Comparison of ENCODE assay signal across 19 cellular contexts in the genomic region with DNA sequence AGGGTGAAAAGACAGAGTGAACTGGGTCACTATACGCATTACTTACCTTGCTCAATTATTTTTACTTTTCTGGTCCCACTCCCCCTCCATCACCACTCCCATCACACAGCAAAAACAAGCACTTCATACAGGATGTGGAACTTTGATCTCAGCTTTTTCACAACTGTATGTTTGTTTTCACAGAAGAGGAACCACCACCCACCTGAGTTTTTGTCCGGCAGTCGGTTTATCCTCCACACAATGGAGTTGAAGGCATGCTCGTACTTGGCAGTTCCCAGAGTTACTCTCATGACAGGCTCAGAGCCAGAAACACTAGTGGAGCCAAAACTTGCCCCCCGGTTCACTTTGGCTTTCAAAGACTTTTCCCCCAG. TPM values are rescaled to one million over a fixed set of nuclear protein-coding genes. Genes with fewer than 3 reads are reported as not detected.
DNase-seq lines count a peak whose midpoint lies in the region; ATAC-seq and TF ChIP-seq lines count a peak whose summit lies in the region.
"Had no signal": no experiment of that assay in that cellular context is flagged by ENCODE, and none has a peak within 500 bp of the region (broad histone marks: within the 10 kb centered on the region; RNA-seq: fewer than 3 reads in every experiment).

No MANE protein-coding gene starts in this region.

- H3K4me2 ChIP-seq in GM23338 = no peak overlapping the region

- TF ChIP-seq CTCF in GM23338 (conservative IDR thresholded peaks at IDR 0.05; ENCODE audit: low read depth in 2 of 2) = no peak

- H3K36me3 ChIP-seq in GM23338 (ENCODE audit: insufficient read depth) = no peaks in the 10 kb centered on the region

- H3K4me3 ChIP-seq in GM23338 = no peak overlapping the region
- H3K4me3 ChIP-seq: body of pancreas had no signal

- H3K36me3 Mint-ChIP-seq in GM23338 (ENCODE audit: low read depth) = peaks cover 27% of the 10 kb centered on the region
- H3K36me3 Mint-ChIP-seq: IgD-negative memory B cell had no signal

- DNase-seq in dermis microvascular lymphatic vessel endothelial cell (ENCODE audit: low read depth in 2 of 2) (peak; percentile 32 to 87), GM23338 (ENCODE audit: low spot score) (no peak), HCEC 1CT (no peak), NCI-H1092 treated with DMSO at 0.1 percent for 48 hours (lab: John Stamatoyannopoulos, UW) (no peak)
- DNase-seq: activated CD4-positive, alpha-beta T cell treated with anti-CD3 and anti-CD28 coated beads for 36 hours; activated CD8-positive, alpha-beta memory T cell treated with anti-CD3 and anti-CD28 coated beads, Interleukin-2, amount 50 U/mL, for 48 hours; activated naive CD4-positive, alpha-beta T cell treated with Interleukin-2 at 50 U/mL for 16 hours; body of pancreas; dermis blood vessel endothelial cell; NCI-H1048; NK-92 treated with Interleukin-12 subunit alpha and Interleukin-12 subunit beta, amount 100 ng/mL, for 24 hours; occipital lobe; Right ventricle myocardium superior; stimulated activated CD4-positive, alpha-beta T cell treated with anti-CD3 and anti-CD28 coated beads, Interleukin-4, amount 100 ng/mL, for 4 hours had no signal

- peaks cover 2% of the 10 kb centered on the region for H3K27me3 Mint-ChIP-seq in GM23338 (ENCODE audit: insufficient read depth, low read depth, poor library complexity)

- no peak overlapping the region for H3K4me3 Mint-ChIP-seq in GM23338
- H3K4me3 Mint-ChIP-seq: activated CD4-positive, alpha-beta T cell treated with anti-CD3 and anti-CD28 coated beads for 36 hours had no signal

- H3K27ac Mint-ChIP-seq in GM23338 = no peak overlapping the region
- H3K27ac Mint-ChIP-seq: activated CD4-positive, alpha-beta T cell treated with anti-CD3 and anti-CD28 coated beads for 36 hours; IgD-negative memory B cell had no signal

- H3F3A ChIP-seq in GM23338 (replicated peaks; ENCODE audit: low read depth) = no peaks in the 10 kb centered on the region

- H4K20me1 ChIP-seq in GM23338 (replicated peaks; ENCODE audit: insufficient read depth) = no peaks in the 10 kb centered on the region; the same call in 1 of the 2 replicates

- ATAC-seq in GM18502 (IDR thresholded peaks at IDR 0.05; ENCODE audit: poor library complexity, unreplicated experiment) (peak; percentile 41), GM19043 (IDR thresholded peaks at IDR 0.05; ENCODE audit: low read depth, unreplicated experiment) (peak; percentile 50), HG02973 (IDR thresholded peaks at IDR 0.05; ENCODE audit: unreplicated experiment) (peak; percentile 52), GM23338 (no peak), GM21825 (IDR thresholded peaks at IDR 0.05; ENCODE audit: unreplicated experiment) (no peak)
- ATAC-seq: activated CD4-positive, alpha-beta T cell treated with anti-CD3 and anti-CD28 coated beads for 36 hours; body of pancreas had no signal

- H3K4me1 Mint-ChIP-seq in GM23338 = peaks cover 15% of the 10 kb centered on the region
- H3K4me1 Mint-ChIP-seq: activated CD4-positive, alpha-beta T cell treated with anti-CD3 and anti-CD28 coated beads for 36 hours had no signal

- no peak overlapping the region for H2AFZ ChIP-seq in GM23338

- 0 out of 2 replicates have a peak, but pooled peaks cover 4% of the 10 kb centered on the region for H3K4me1 ChIP-seq in GM23338 (ENCODE audit: insufficient read depth)
- H3K4me1 ChIP-seq: body of pancreas had no signal

- no peaks in the 10 kb centered on the region for H3K27me3 ChIP-seq in GM23338 (ENCODE audit: insufficient read depth)
- H3K27me3 ChIP-seq: body of pancreas had no signal

- H3K79me2 ChIP-seq in GM23338 (replicated peaks; ENCODE audit: insufficient read depth) = 0 out of 2 replicates have a peak, but pooled peaks cover 2% of the 10 kb centered on the region

- H3K9me3 Mint-ChIP-seq in GM23338 = no peaks in the 10 kb centered on the region
- H3K9me3 Mint-ChIP-seq: IgD-negative memory B cell had no signal

- H3K9me2 ChIP-seq in GM23338 (ENCODE audit: insufficient read depth) = no peaks in the 10 kb centered on the region

- no peak overlapping the region for H3K27ac ChIP-seq in GM23338 (ENCODE audit: low read depth)
- H3K27ac ChIP-seq: body of pancreas had no signal

TF ChIP-seq in GM23338, 12 proteins besides CTCF, POLR2A, EP300 and RAD21 (continues in another document):
- TF ChIP-seq ZNF331 (CRISPR knock-in tag; IDR thresholded peaks at IDR 0.05; ENCODE audit: low read depth) (no peak), POLR2AphosphoS5 (IDR thresholded peaks at IDR 0.05; ENCODE audit: low read depth) (no peak), EZH2phosphoT487 (IDR thresholded peaks at IDR 0.05; ENCODE audit: unreplicated experiment) (no peak), CREB1 (CRISPR knock-in tag; IDR thresholded peaks at IDR 0.05; ENCODE audit: low read depth) (no peak)
- TF ChIP-seq, protein P1, sequence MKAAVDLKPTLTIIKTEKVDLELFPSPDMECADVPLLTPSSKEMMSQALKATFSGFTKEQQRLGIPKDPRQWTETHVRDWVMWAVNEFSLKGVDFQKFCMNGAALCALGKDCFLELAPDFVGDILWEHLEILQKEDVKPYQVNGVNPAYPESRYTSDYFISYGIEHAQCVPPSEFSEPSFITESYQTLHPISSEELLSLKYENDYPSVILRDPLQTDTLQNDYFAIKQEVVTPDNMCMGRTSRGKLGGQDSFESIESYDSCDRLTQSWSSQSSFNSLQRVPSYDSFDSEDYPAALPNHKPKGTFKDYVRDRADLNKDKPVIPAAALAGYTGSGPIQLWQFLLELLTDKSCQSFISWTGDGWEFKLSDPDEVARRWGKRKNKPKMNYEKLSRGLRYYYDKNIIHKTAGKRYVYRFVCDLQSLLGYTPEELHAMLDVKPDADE (IDR thresholded peaks at IDR 0.05) = no peak
- TF ChIP-seq, protein P2, sequence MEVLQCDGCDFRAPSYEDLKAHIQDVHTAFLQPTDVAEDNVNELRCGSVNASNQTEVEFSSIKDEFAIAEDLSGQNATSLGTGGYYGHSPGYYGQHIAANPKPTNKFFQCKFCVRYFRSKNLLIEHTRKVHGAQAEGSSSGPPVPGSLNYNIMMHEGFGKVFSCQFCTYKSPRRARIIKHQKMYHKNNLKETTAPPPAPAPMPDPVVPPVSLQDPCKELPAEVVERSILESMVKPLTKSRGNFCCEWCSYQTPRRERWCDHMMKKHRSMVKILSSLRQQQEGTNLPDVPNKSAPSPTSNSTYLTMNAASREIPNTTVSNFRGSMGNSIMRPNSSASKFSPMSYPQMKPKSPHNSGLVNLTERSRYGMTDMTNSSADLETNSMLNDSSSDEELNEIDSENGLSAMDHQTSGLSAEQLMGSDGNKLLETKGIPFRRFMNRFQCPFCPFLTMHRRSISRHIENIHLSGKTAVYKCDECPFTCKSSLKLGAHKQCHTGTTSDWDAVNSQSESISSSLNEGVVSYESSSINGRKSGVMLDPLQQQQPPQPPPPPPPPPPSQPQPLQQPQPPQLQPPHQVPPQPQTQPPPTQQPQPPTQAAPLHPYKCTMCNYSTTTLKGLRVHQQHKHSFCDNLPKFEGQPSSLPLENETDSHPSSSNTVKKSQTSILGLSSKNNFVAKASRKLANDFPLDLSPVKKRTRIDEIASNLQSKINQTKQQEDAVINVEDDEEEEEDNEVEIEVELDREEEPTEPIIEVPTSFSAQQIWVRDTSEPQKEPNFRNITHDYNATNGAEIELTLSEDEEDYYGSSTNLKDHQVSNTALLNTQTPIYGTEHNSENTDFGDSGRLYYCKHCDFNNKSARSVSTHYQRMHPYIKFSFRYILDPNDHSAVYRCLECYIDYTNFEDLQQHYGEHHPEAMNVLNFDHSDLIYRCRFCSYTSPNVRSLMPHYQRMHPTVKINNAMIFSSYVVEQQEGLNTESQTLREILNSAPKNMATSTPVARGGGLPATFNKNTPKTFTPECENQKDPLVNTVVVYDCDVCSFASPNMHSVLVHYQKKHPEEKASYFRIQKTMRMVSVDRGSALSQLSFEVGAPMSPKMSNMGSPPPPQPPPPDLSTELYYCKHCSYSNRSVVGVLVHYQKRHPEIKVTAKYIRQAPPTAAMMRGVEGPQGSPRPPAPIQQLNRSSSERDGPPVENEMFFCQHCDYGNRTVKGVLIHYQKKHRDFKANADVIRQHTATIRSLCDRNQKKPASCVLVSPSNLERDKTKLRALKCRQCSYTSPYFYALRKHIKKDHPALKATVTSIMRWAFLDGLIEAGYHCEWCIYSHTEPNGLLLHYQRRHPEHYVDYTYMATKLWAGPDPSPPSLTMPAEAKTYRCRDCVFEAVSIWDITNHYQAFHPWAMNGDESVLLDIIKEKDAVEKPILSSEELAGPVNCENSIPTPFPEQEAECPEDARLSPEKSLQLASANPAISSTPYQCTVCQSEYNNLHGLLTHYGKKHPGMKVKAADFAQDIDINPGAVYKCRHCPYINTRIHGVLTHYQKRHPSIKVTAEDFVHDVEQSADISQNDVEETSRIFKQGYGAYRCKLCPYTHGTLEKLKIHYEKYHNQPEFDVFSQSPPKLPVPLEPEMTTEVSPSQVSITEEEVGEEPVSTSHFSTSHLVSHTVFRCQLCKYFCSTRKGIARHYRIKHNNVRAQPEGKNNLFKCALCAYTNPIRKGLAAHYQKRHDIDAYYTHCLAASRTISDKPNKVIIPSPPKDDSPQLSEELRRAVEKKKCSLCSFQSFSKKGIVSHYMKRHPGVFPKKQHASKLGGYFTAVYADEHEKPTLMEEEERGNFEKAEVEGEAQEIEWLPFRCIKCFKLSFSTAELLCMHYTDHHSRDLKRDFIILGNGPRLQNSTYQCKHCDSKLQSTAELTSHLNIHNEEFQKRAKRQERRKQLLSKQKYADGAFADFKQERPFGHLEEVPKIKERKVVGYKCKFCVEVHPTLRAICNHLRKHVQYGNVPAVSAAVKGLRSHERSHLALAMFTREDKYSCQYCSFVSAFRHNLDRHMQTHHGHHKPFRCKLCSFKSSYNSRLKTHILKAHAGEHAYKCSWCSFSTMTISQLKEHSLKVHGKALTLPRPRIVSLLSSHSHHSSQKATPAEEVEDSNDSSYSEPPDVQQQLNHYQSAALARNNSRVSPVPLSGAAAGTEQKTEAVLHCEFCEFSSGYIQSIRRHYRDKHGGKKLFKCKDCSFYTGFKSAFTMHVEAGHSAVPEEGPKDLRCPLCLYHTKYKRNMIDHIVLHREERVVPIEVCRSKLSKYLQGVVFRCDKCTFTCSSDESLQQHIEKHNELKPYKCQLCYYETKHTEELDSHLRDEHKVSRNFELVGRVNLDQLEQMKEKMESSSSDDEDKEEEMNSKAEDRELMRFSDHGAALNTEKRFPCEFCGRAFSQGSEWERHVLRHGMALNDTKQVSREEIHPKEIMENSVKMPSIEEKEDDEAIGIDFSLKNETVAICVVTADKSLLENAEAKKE (CRISPR knock-in tag; IDR thresholded peaks at IDR 0.05) = no peak

RNA-seq across cellular contexts. Expression of a gene that starts 55.9 kb away (rescaled TPM):
- 34.1 and 58.3 TPM in 2 replicates for total RNA-seq in dermis microvascular lymphatic vessel endothelial cell
- 38.3 and 50.6 TPM in 2 replicates for total RNA-seq in GM23338 (2014; rRNA removed; shearing (Covaris generic))
- 12.0 and 12.1 TPM in 2 replicates for polyA plus RNA-seq in GM23338 (2016; fragmentation: Nextera tagmentation; extraction: Ambion mirVana)

Comparison
In these comparisons a context has a peak if more than half of its experiments do, and no peak if none do; other contexts are left out.
1. ATAC-seq: peak in GM18502 (single experiment), GM19043 (single experiment) and HG02973 (single experiment); none in GM23338 (single experiment) and GM21825 (single experiment).
2. DNase-seq: peak in dermis microvascular lymphatic vessel endothelial cell (2 of 2); none in GM23338 (single experiment), HCEC 1CT (single experiment) and NCI-H1092 treated with DMSO at 0.1 percent for 48 hours (single experiment).